9 cellular contexts compared by ENCODE assay signal in the genomic region with DNA sequence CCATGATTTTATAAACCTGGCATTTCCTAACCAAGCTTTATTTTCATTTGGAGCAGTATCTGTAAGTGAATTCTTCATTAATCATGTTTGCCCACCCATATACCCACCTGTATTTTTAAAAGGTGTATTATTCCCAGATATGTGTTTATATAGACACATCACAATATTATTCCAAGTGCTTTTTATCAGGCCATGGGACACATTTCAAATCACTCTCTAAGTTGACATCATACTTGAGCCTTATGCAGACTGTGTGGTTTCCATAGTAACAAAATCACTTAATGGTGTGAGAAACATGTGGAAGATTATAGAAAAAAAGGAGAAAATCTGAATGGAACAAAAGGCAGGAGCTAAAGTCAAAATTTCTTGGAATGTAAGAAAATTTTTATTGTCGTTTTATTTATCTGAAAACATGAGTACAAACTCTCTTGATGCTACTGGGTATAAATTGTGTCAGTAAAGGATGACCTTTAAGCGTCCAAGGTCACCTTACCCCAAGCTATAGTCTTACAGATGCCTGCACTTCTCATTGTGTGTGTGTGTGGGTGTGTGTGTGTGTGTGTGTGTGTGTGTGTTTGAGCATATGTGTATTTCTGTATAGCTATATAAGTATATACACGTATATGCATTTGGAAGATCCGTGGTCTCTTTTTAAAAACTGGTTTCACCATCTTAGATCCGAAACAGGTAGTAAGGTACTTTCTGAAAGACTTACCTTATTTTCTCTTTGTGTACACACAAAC.
DNase-seq lines count a peak whose midpoint lies in the region; FAIRE-seq and TF ChIP-seq lines count a peak whose summit lies in the region.
"Had no signal": no experiment of that assay in that cellular context is flagged by ENCODE, and none has a peak within 500 bp of the region (broad histone marks: within the 10 kb centered on the region; RNA-seq: fewer than 3 reads in every experiment).

No MANE protein-coding gene starts in this region.

- no peaks in the 10 kb centered on the region for H3K9me3 ChIP-seq in effector memory CD4-positive, alpha-beta T cell (ENCODE audit: control insufficient read depth, low read length)

- no peak for TF ChIP-seq CTCF in osteocyte (IDR thresholded peaks at IDR 0.05)

- H3K9me3 Mint-ChIP-seq in osteocyte (ENCODE audit: unreplicated experiment), result no peaks in the 10 kb centered on the region

- H3K4me1 Mint-ChIP-seq in osteocyte (ENCODE audit: unreplicated experiment), result peaks cover 29% of the 10 kb centered on the region

- peak overlapping the region; percentile 86 for H3K27ac ChIP-seq in effector memory CD4-positive, alpha-beta T cell (ENCODE audit: insufficient read depth, low read length, poor library complexity, severe bottlenecking)

- in situ Hi-C loops in G401 (cut with HindIII; ENCODE audit: low sequenced_read_pairs), result no loop called here

- DNase-seq in EH (ENCODE audit: low read depth) (peak; percentile 59), RCC 7860 (ENCODE audit: low spot score) (peak; percentile 25), osteocyte (ENCODE audit: extremely low spot score, unreplicated experiment) (no peak), GM19238 (ENCODE audit: insufficient read length, low spot score) (no peak), SIG-M5 (lab: John Stamatoyannopoulos, UW) (no peak), G401 (ENCODE audit: low spot score) (no peak), SW480 (ENCODE audit: low spot score) (no peak)
- no peak for DNase-seq in effector memory CD4-positive, alpha-beta T cell
- DNase-seq: NCI-H1417 treated with DMSO at 0.1 percent for 48 hours had no signal

- no peak overlapping the region for H3K4me3 ChIP-seq in effector memory CD4-positive, alpha-beta T cell (ENCODE audit: insufficient read depth, low read depth, low read length, poor library complexity, severe bottlenecking)

- H3K27me3 Mint-ChIP-seq in osteocyte (ENCODE audit: unreplicated experiment), result no peaks in the 10 kb centered on the region

- no peaks in the 10 kb centered on the region for H3K27me3 ChIP-seq in effector memory CD4-positive, alpha-beta T cell (replicated peaks; ENCODE audit: control insufficient read depth, insufficient read depth, low read length, poor library complexity, severe bottlenecking)

- no peak overlapping the region for H3K4me3 Mint-ChIP-seq in osteocyte (ENCODE audit: unreplicated experiment)

- no peaks in the 10 kb centered on the region for H3K36me3 Mint-ChIP-seq in osteocyte (ENCODE audit: unreplicated experiment)

- peaks cover 22% of the 10 kb centered on the region for H3K4me1 ChIP-seq in effector memory CD4-positive, alpha-beta T cell (ENCODE audit: control insufficient read depth, insufficient read depth, low read length, poor library complexity, severe bottlenecking)

- no peak for FAIRE-seq in RCC 7860 (lab: Jason Lieb, UNC)

- no peaks in the 10 kb centered on the region for H3K36me3 ChIP-seq in effector memory CD4-positive, alpha-beta T cell (ENCODE audit: control insufficient read depth, insufficient read depth, low read length)

- H3K27ac Mint-ChIP-seq in osteocyte (ENCODE audit: unreplicated experiment), result peak overlapping the region; percentile 97

Comparison
In these comparisons a context has a peak if more than half of its experiments do, and no peak if none do; other contexts are left out.
1. DNase-seq: peak in EH (single experiment) and RCC 7860 (single experiment); none in effector memory CD4-positive, alpha-beta T cell (0 of 3), osteocyte (single experiment), GM19238 (single experiment), SIG-M5 (single experiment), G401 (single experiment) and SW480 (single experiment).